Comparison of ENCODE assay signal across 17 cellular contexts in genomic region chr17:29114141-29114540, GRCh38.
DNase-seq lines count a peak whose midpoint lies in the region; ATAC-seq, FAIRE-seq and TF ChIP-seq lines count a peak whose summit lies in the region.
"Had no signal": no experiment of that assay in that cellular context is flagged by ENCODE, and none has a peak within 500 bp of the region (broad histone marks: within the 10 kb centered on the region; RNA-seq: fewer than 3 reads in every experiment).

No MANE protein-coding gene starts in this region.

- WGBS in psoas muscle, 3 donors = 37 to 67% (median 50%) methylated on average over 5 of the region's 5 CpGs

- no peak overlapping the region for H3K9ac ChIP-seq in kidney (ENCODE audit: low read length in 2 of 2)

- no peaks in the 10 kb centered on the region for H3K27me3 Mint-ChIP-seq in CD14-positive monocyte (ENCODE audit: low read depth in 3 of 3)
- peaks cover 11% of the 10 kb centered on the region for H3K27me3 Mint-ChIP-seq in endothelial cell (ENCODE audit: unreplicated experiment)
- H3K27me3 Mint-ChIP-seq: CD8-positive, alpha-beta memory T cell had no signal

- no peak for ATAC-seq in psoas muscle

- H3K4me1 ChIP-seq in psoas muscle (peaks cover 64% of the 10 kb centered on the region), kidney (ENCODE audit: control insufficient read depth in 1 of 2, insufficient read depth in 1 of 2, low read depth in 1 of 2, low read length in 2 of 2) (peaks cover 7 to 8% of the 10 kb centered on the region in 2 donors)
- H3K4me1 ChIP-seq: HAP-1 had no signal

- H3K27ac ChIP-seq in RWPE1 (0 out of 2 replicates have a peak overlapping the region, but pooled peaks have one; percentile 14), psoas muscle (peak overlapping the region; percentile 78), kidney (ENCODE audit: low read depth in 2 of 2, low read length in 2 of 2) (no peak overlapping the region)

- H3K36me3 Mint-ChIP-seq in CD14-positive monocyte = peaks cover 53 to 78% of the 10 kb centered on the region in 2 donors
- H3K36me3 Mint-ChIP-seq in endothelial cell (ENCODE audit: low read depth, unreplicated experiment) = peaks cover 31% of the 10 kb centered on the region

- H3K4me3 ChIP-seq in psoas muscle (no peak overlapping the region), kidney (ENCODE audit: low read length in 2 of 2) (no peak overlapping the region)
- H3K4me3 ChIP-seq: HAP-1, MG63 had no signal

- POLR2A ChIA-PET in RWPE1 (lab: Yijun Ruan, JAX; ENCODE audit: low non-redundant PET) = no interaction called here

- no peak for TF ChIP-seq CTCF in CD14-positive monocyte (IDR thresholded peaks at IDR 0.05)
- TF ChIP-seq CTCF in RWPE1 (conservative IDR thresholded peaks at IDR 0.05; ENCODE audit: low read depth) = no peak
- TF ChIP-seq CTCF in endothelial cell (IDR thresholded peaks at IDR 0.05; ENCODE audit: unreplicated experiment) = no peak
- TF ChIP-seq CTCF in psoas muscle (IDR thresholded peaks at IDR 0.05) = no peak
- TF ChIP-seq CTCF in kidney (IDR thresholded peaks at IDR 0.05; ENCODE audit: borderline replicate concordance, extremely low read depth, insufficient read depth) = no peak

- H3K27ac Mint-ChIP-seq in CD14-positive monocyte (peak overlapping the region; percentile 6 to 91 (median 71)), endothelial cell (ENCODE audit: unreplicated experiment) (no peak overlapping the region)

- H3K9me3 ChIP-seq in psoas muscle (no peaks in the 10 kb centered on the region), kidney (ENCODE audit: control insufficient read depth in 1 of 2, low read length in 2 of 2) (no peaks in the 10 kb centered on the region)
- H3K9me3 ChIP-seq: HAP-1, MG63 had no signal

- H3K4me3 Mint-ChIP-seq in CD14-positive monocyte = no peak overlapping the region
- peak overlapping the region; percentile 53 for H3K4me3 Mint-ChIP-seq in endothelial cell (ENCODE audit: unreplicated experiment)
- H3K4me3 Mint-ChIP-seq: CD8-positive, alpha-beta memory T cell had no signal

- intact Hi-C loops in CD14-positive monocyte (cut with micrococcal nuclease) = loop anchor here in 1 of 2 donors (10.0 kb wide), 2 partner anchors 209 to 349 kb away; partner anchors contain the start of gene DHRS13
- intact Hi-C loops in psoas muscle (cut with DNase I) = loop anchor here (10.0 kb wide), 1 partner anchor 389 kb away; the partner anchor contains the start of genes NEK8 (in 2 of the 2) and TLCD1 (in 2 of the 2)
- intact Hi-C loops in kidney (cut with DNase I) = loop anchor here (5.0 kb wide), 1 partner anchor 147 kb away; no protein-coding TSS in a partner anchor

- CTCF ChIA-PET in RWPE1 (lab: Yijun Ruan, JAX) = interaction anchor here (0.6 to 2.1 kb wide), 4 partner anchors 10 to 165 kb away, joined by 3 to 8 read pairs (median 6); no protein-coding TSS in a partner anchor

- H3K36me3 ChIP-seq in psoas muscle (ENCODE audit: insufficient read depth in 1 of 2, low read depth in 1 of 2) (peaks cover 7 to 87% of the 10 kb centered on the region in 2 donors), kidney (ENCODE audit: control insufficient read depth in 1 of 2, insufficient read depth in 2 of 2, low read length in 2 of 2) (peaks cover 10 to 33% of the 10 kb centered on the region in 2 donors)

- no peaks in the 10 kb centered on the region for H3K27me3 ChIP-seq in psoas muscle (ENCODE audit: insufficient read depth in 3 of 3, low read length in 2 of 3)
- H3K27me3 ChIP-seq: MG63 had no signal

- peaks cover 0 to 2% (median 0%) of the 10 kb centered on the region in 7 donors for H3K9me3 Mint-ChIP-seq in CD14-positive monocyte
- no peaks in the 10 kb centered on the region for H3K9me3 Mint-ChIP-seq in endothelial cell (ENCODE audit: unreplicated experiment)
- H3K9me3 Mint-ChIP-seq: CD8-positive, alpha-beta memory T cell had no signal

- DNase-seq in CD14-positive monocyte (ENCODE audit: low spot score) = no peak
- no peak for DNase-seq in RWPE1 (ENCODE audit: low spot score)
- no peak for DNase-seq in endothelial cell (ENCODE audit: low spot score)
- DNase-seq in psoas muscle = no peak
- DNase-seq in NCI-H345 treated with DMSO at 0.1 percent for 48 hours (lab: John Stamatoyannopoulos, UW; ENCODE audit: unreplicated experiment) = no peak
- DNase-seq in hepatic stellate cell (ENCODE audit: low spot score) = no peak
- no peak for DNase-seq in kidney
- DNase-seq: ACHN; AML-193; CD8-positive, alpha-beta memory T cell; DMS79; MG63; NCI-H1092 treated with DMSO at 0.1 percent for 48 hours; NCI-H2081 treated with DMSO at 0.1 percent for 48 hours; SHP77 treated with DMSO at 0.1 percent for 48 hours had no signal

- H3K4me1 Mint-ChIP-seq in CD14-positive monocyte (peaks cover 26% of the 10 kb centered on the region), endothelial cell (ENCODE audit: unreplicated experiment) (peaks cover 9% of the 10 kb centered on the region)

- no peak for FAIRE-seq in kidney (lab: Jason Lieb, UNC)
- FAIRE-seq: D721Med had no signal

Comparison
In these comparisons a context has a peak if more than half of its experiments do, and no peak if none do; other contexts are left out.
1. H3K27ac ChIP-seq: peak in RWPE1 (single experiment) and psoas muscle (single experiment); none in kidney (0 of 2).